9 cellular contexts compared by ENCODE assay signal in genomic region chr1:3746784-3747521, GRCh38. TPM values are rescaled to one million over a fixed set of nuclear protein-coding genes. Genes with fewer than 3 reads are reported as not detected.
A peak's percentile ranks its signal among the peaks of the same experiment; 100 is the strongest.
DNase-seq lines count a peak whose midpoint lies in the region; ATAC-seq and TF ChIP-seq lines count a peak whose summit lies in the region.
"Had no signal": no experiment of that assay in that cellular context is flagged by ENCODE, and none has a peak within 500 bp of the region (broad histone marks: within the 10 kb centered on the region; RNA-seq: fewer than 3 reads in every experiment).

No MANE protein-coding gene starts in this region.

- intact Hi-C loops in ascending aorta (cut with DNase I) (no loop called here), uterus (cut with DNase I; ENCODE audit: low total_unique reads) (no loop called here)

- H3K27me3 ChIP-seq in ascending aorta, result no peaks in the 10 kb centered on the region
- no peaks in the 10 kb centered on the region for H3K27me3 ChIP-seq in rectal smooth muscle tissue (ENCODE audit: control insufficient read depth, insufficient read depth, low read length)
- H3K27me3 ChIP-seq in uterus, result no peaks in the 10 kb centered on the region

- H3K4me3 ChIP-seq in NB4 (ENCODE audit: low read depth, low read length), result peak overlapping the region; percentile 63
- H3K4me3 ChIP-seq in ascending aorta, result peak overlapping the region; percentile 76 to 85
- H3K4me3 ChIP-seq in rectal smooth muscle tissue (ENCODE audit: low read length), result peak overlapping the region; percentile 56
- H3K4me3 ChIP-seq in uterus, result peak overlapping the region; percentile 34 to 68

- ATAC-seq in GM21390 (IDR thresholded peaks at IDR 0.05; ENCODE audit: unreplicated experiment), result peak; percentile 92

- H3K9me3 ChIP-seq in ascending aorta, result no peaks in the 10 kb centered on the region
- no peaks in the 10 kb centered on the region for H3K9me3 ChIP-seq in uterus

- DNase-seq in NB4 (ENCODE audit: low read depth) (peak; percentile 81), T-helper 2 cell (peak; percentile 71 to 90 (median 81)), ascending aorta (ENCODE audit: low spot score in 2 of 2) (peak; percentile 30 to 92), hepatic stellate cell (ENCODE audit: low spot score) (peak; percentile 91), uterus (peak; percentile 79 to 85)

- H3K27ac ChIP-seq in C4-2B (peak overlapping the region; percentile 83), ascending aorta (peak overlapping the region; percentile 58 to 88), rectal smooth muscle tissue (ENCODE audit: low read depth, low read length) (peak overlapping the region; percentile 66), uterus (peak overlapping the region; percentile 37 to 76)

- H3K4me1 ChIP-seq in ascending aorta (peaks cover 0 to 6% of the 10 kb centered on the region in 2 donors), rectal smooth muscle tissue (ENCODE audit: control insufficient read depth, insufficient read depth, low read length) (peaks cover 4% of the 10 kb centered on the region), uterus (peaks cover 4 to 10% of the 10 kb centered on the region in 2 donors)

- H3K36me3 ChIP-seq in ascending aorta, result peaks cover 10 to 14% of the 10 kb centered on the region in 2 donors
- H3K36me3 ChIP-seq in rectal smooth muscle tissue (ENCODE audit: control insufficient read depth, insufficient read depth, low read length), result peaks cover 7% of the 10 kb centered on the region
- H3K36me3 ChIP-seq in uterus, result no peaks in the 10 kb centered on the region

- H3K9ac ChIP-seq in rectal smooth muscle tissue (ENCODE audit: low read length), result no peak overlapping the region

- no peak for TF ChIP-seq POLR2A in NB4 (IDR thresholded peaks at IDR 0.05; ENCODE audit: extremely low read depth, insufficient read length)
- peak in 1 of 2 donors; percentile 56 for TF ChIP-seq POLR2A in uterus (IDR thresholded peaks at IDR 0.05)

- TF ChIP-seq CTCF in C4-2B (conservative IDR thresholded peaks at IDR 0.05), result no peak
- TF ChIP-seq CTCF in NB4 (IDR thresholded peaks at IDR 0.05; ENCODE audit: low read depth, low read length), result no peak
- no peak for TF ChIP-seq CTCF in ascending aorta (IDR thresholded peaks at IDR 0.05)
- TF ChIP-seq CTCF in uterus (IDR thresholded peaks at IDR 0.05), result no peak

RNA-seq across cellular contexts. Expression of gene CCDC27, which starts 5.3 kb away (rescaled TPM):
- total RNA-seq in ascending aorta (not detected), uterus (not detected)
- total RNA-seq: HT1080 had no signal

RNA-seq across cellular contexts. Expression of gene SMIM1, which starts 25.6 kb away (rescaled TPM):
- total RNA-seq in ascending aorta (not detected), uterus (10 to 100 TPM in 1 of 4 donors, 1 to 10 TPM in 1, not detected in 2; 4.4 to 15.4 TPM)

RNA-seq across cellular contexts. Expression of gene LRRC47, which starts 49.3 kb away (rescaled TPM):
- total RNA-seq in ascending aorta, result 41.5 TPM
- total RNA-seq in uterus, result 10 to 100 TPM; 19.0 to 44.7 (median 37.4) TPM

Comparison
In these comparisons a context has a peak if more than half of its experiments do, and no peak if none do; other contexts are left out.
1. Peak in every context shown above with its lines: DNase-seq, ATAC-seq, H3K4me3 ChIP-seq and H3K27ac ChIP-seq.